In the genomic region with DNA sequence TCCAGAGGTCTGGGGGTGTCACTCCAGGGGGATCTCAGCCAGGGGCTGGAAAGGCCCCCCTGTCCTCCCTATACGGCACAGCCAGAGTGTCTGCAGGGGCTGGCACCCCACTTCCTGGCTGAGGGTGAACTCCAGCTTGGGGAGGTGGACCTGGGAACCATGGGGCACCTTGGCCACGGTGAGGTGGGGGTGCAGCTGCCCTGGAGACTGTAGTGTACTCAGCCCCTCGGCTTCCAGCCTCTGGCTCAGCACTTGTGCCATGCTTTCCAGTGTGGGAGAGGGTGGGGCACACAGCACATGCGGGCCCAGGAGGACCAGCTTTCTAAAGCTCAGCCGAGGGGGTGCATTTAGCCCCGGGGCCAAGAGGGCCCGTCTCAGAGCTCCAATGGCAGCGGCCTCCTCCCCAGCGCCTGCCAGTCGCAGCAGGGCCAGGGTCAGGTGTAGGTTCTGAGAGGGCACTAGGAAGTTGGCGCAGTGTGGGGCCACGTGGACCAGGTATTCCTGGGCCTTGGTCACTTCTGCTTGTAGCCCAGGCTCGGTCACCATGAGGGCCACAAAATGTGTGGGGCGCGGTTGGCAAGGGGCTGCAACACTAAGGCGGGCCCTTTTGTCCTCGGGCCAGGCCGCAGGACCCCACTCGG, we compare ENCODE assay signal across 9 cellular contexts. TPM values are rescaled to one million over a fixed set of nuclear protein-coding genes. Genes with fewer than 3 reads are reported as not detected.
DNase-seq lines count a peak whose midpoint lies in the region; ATAC-seq and TF ChIP-seq lines count a peak whose summit lies in the region.
"Had no signal": no experiment of that assay in that cellular context is flagged by ENCODE, and none has a peak within 500 bp of the region (broad histone marks: within the 10 kb centered on the region; RNA-seq: fewer than 3 reads in every experiment).

No MANE protein-coding gene starts in this region.

- ATAC-seq in esophagus mucosa, result no peak

- peak overlapping the region; percentile 77 for H3K9ac ChIP-seq in rectal smooth muscle tissue (ENCODE audit: low read length)

- 54 to 56% methylated on average over 19 of the region's 19 CpGs for WGBS in esophagus, 2 donors

- H3K27me3 ChIP-seq in GM06990 (replicated peaks; ENCODE audit: control insufficient read depth, insufficient read depth, low read length) (no peaks in the 10 kb centered on the region), esophagus (ENCODE audit: control insufficient read depth in 1 of 2, insufficient read depth in 2 of 2, low read length in 2 of 2) (no peaks in the 10 kb centered on the region), rectal smooth muscle tissue (ENCODE audit: control insufficient read depth, insufficient read depth, low read length) (no peaks in the 10 kb centered on the region)

- H3K27ac ChIP-seq in esophagus (ENCODE audit: low read depth in 2 of 2, low read length in 1 of 2), result peak overlapping the region; percentile 89 to 99
- H3K27ac ChIP-seq in rectal smooth muscle tissue (ENCODE audit: low read depth, low read length), result peak overlapping the region; percentile 95

- no peaks in the 10 kb centered on the region for H3K9me3 ChIP-seq in esophagus (ENCODE audit: control insufficient read depth in 2 of 2, insufficient read depth in 1 of 2, low read depth in 1 of 2, low read length in 1 of 2)

- peak overlapping the region; percentile 75 for H3K4me3 ChIP-seq in GM06990 (replicated peaks; ENCODE audit: low read depth, low read length)
- H3K4me3 ChIP-seq in esophagus (ENCODE audit: low read depth in 1 of 2, low read length in 2 of 2), result peak overlapping the region; percentile 44 to 61
- peak overlapping the region; percentile 56 for H3K4me3 ChIP-seq in rectal smooth muscle tissue (ENCODE audit: low read length)

- no peak for TF ChIP-seq CTCF in GM06990 (IDR thresholded peaks at IDR 0.05; ENCODE audit: insufficient read depth, low read length, poor library complexity, severe bottlenecking)

- H3K36me3 ChIP-seq in GM06990 (ENCODE audit: control insufficient read depth, insufficient read depth, low read length), result peaks cover 38% of the 10 kb centered on the region
- H3K36me3 ChIP-seq in esophagus (ENCODE audit: control insufficient read depth in 2 of 2, insufficient read depth in 2 of 2, low read length in 1 of 2), result peaks cover 11 to 44% of the 10 kb centered on the region in 2 donors
- peaks cover 43% of the 10 kb centered on the region for H3K36me3 ChIP-seq in rectal smooth muscle tissue (ENCODE audit: control insufficient read depth, insufficient read depth, low read length)

- DNase-seq in GM06990 (ENCODE audit: extremely low read depth, insufficient read length) (no peak), RPMI8226 (peak; percentile 51), SIG-M5 treated with dmso at 0.1 percent for 504 hours (lab: John Stamatoyannopoulos, UW; ENCODE audit: unreplicated experiment) (no peak), HPDE6-E6E7 (ENCODE audit: extremely low spot score) (no peak)
- DNase-seq in stimulated activated CD4-positive, alpha-beta T cell treated with anti-CD3 and anti-CD28 coated beads, Interleukin-2, amount 100 ng/mL, for 24 hours, result no peak

- H3K4me1 ChIP-seq in esophagus (ENCODE audit: control insufficient read depth in 2 of 2, insufficient read depth in 2 of 2, low read length in 1 of 2) (peaks cover 0 to 12% of the 10 kb centered on the region in 2 donors), rectal smooth muscle tissue (ENCODE audit: control insufficient read depth, insufficient read depth, low read length) (peaks cover 11% of the 10 kb centered on the region)

RNA-seq across cellular contexts. Expression of gene LENG9, which starts 1.4 kb away (rescaled TPM):
- polyA plus RNA-seq in esophagus, result 1 to 10 TPM; 4.4 to 5.8 TPM
- total RNA-seq in esophagus mucosa, result 7.2 TPM

RNA-seq across cellular contexts. Expression of gene CDC42EP5, which starts 10.9 kb away (rescaled TPM):
- 10 to 100 TPM in 1 of 2 donors, 1 to 10 TPM in 1; 7.0 to 13.1 TPM for polyA plus RNA-seq in esophagus
- 18.2 TPM for total RNA-seq in esophagus mucosa

RNA-seq across cellular contexts. Expression of gene LENG8, which starts 13.2 kb away (rescaled TPM):
- polyA plus RNA-seq in esophagus, result 100 to 1,000 TPM in 1 of 2 donors, 10 to 100 TPM in 1; 55.3 to 137 TPM
- total RNA-seq in esophagus mucosa, result 38.5 TPM

RNA-seq across cellular contexts. Expression of gene LAIR2, which starts 40.4 kb away (rescaled TPM):
- polyA plus RNA-seq in esophagus, result under 1 TPM in 1 of 2 donors, not detected in 1; 0.08 TPM
- total RNA-seq in esophagus mucosa, result not detected
- total RNA-seq: glomerular endothelial cell had no signal

RNA-seq across cellular contexts. Expression of gene TTYH1, which starts 46.9 kb away (rescaled TPM):
- polyA plus RNA-seq in esophagus, result 1 to 10 TPM in 1 of 2 donors, under 1 TPM in 1; 0.82 to 3.7 TPM
- total RNA-seq in esophagus mucosa, result 0.44 TPM
- total RNA-seq: glomerular endothelial cell had no signal
